1 cellular context compared by ENCODE assay signal in the genomic region with DNA sequence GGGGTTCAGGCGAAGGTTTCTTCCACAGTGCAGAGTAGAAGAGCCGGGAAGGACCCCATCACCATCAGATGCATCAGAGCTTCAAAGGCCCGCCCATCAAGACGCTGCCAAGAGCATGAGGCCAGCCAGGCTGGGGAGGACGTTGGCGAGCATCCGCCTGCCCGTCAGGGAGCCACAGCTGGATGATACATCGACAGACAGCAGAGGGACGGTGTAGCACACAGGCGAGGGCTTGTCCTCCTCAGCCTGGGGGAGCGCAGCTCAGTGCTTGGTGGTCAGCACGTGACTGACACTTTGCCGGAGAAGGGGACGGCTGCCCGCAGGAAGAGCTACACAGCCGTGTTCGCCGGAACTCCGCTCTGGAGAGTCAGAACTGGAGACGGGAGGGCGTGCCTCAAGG.
TF ChIP-seq lines count a peak whose summit lies in the region.

No MANE protein-coding gene starts in this region.

TF ChIP-seq in WTC11, 78 proteins besides CTCF, POLR2A, EP300 and RAD21 (continued from another document):
- TF ChIP-seq FOXP1 (CRISPR knock-in tag; IDR thresholded peaks at IDR 0.05; ENCODE audit: borderline replicate concordance) = no peak
